Comparison of ENCODE assay signal across 32 cellular contexts in the genomic region with DNA sequence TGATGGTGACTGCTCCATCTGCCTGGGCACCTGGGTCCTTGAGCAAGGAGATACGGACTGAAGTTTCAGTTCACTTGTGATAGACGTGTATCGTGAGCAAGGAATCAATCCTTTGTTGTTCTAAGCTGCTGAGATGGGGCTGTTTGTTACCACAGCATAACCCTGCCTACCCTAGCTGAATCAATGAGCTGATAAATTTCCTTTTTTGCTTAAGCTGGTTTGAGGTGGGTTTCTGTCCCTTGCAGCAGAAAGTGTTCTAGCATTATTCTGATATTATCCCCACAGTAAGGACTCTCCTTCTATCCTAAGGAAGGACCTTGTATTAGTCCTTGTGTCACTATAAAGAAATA. TPM values are rescaled to one million over a fixed set of nuclear protein-coding genes. Genes with fewer than 3 reads are reported as not detected.
DNase-seq lines count a peak whose midpoint lies in the region; ATAC-seq lines count a peak whose summit lies in the region.
"Had no signal": no experiment of that assay in that cellular context is flagged by ENCODE, and none has a peak within 500 bp of the region (broad histone marks: within the 10 kb centered on the region; RNA-seq: fewer than 3 reads in every experiment).

No MANE protein-coding gene starts in this region.

- peaks cover 36% of the 10 kb centered on the region for H3K36me3 Mint-ChIP-seq in activated CD4-positive, alpha-beta memory T cell treated with anti-CD3 and anti-CD28 coated beads, Interleukin-2, amount 10 ng/mL, durations not matched to agents 7 days and 5 days (ENCODE audit: low read depth)
- H3K36me3 Mint-ChIP-seq in activated CD4-positive, alpha-beta memory T cell treated with anti-CD3 and anti-CD28 coated beads for 36 hours: peaks cover 30% of the 10 kb centered on the region
- peaks cover 4% of the 10 kb centered on the region for H3K36me3 Mint-ChIP-seq in CD4-positive, CD25-positive, alpha-beta regulatory T cell
- H3K36me3 Mint-ChIP-seq in activated T-helper 17 cell treated with anti-CD3 and anti-CD28 coated beads, Interleukin-2, amount 50 U/mL, for 72 hours (ENCODE audit: low read depth): peaks cover 39% of the 10 kb centered on the region
- no peaks in the 10 kb centered on the region for H3K36me3 Mint-ChIP-seq in naive B cell
- H3K36me3 Mint-ChIP-seq: mesothelial cell of epicardium had no signal

- H3K9me3 Mint-ChIP-seq in activated CD4-positive, alpha-beta memory T cell treated with anti-CD3 and anti-CD28 coated beads, Interleukin-2, amount 10 ng/mL, durations not matched to agents 7 days and 5 days: peaks cover 8% of the 10 kb centered on the region
- peaks cover 6% of the 10 kb centered on the region for H3K9me3 Mint-ChIP-seq in activated CD4-positive, alpha-beta memory T cell treated with anti-CD3 and anti-CD28 coated beads for 36 hours
- H3K9me3 Mint-ChIP-seq in CD4-positive, CD25-positive, alpha-beta regulatory T cell: peaks cover 0 to 1% (median 0%) of the 10 kb centered on the region in 7 donors
- H3K9me3 Mint-ChIP-seq in activated T-helper 17 cell treated with anti-CD3 and anti-CD28 coated beads, Interleukin-2, amount 50 U/mL, for 72 hours: no peaks in the 10 kb centered on the region
- H3K9me3 Mint-ChIP-seq in naive B cell: peaks cover 0 to 2% (median 0%) of the 10 kb centered on the region in 7 donors

- H3K27me3 Mint-ChIP-seq in activated CD4-positive, alpha-beta memory T cell treated with anti-CD3 and anti-CD28 coated beads, Interleukin-2, amount 10 ng/mL, durations not matched to agents 7 days and 5 days: no peaks in the 10 kb centered on the region
- H3K27me3 Mint-ChIP-seq in activated CD4-positive, alpha-beta memory T cell treated with anti-CD3 and anti-CD28 coated beads for 36 hours: no peaks in the 10 kb centered on the region
- H3K27me3 Mint-ChIP-seq in CD4-positive, CD25-positive, alpha-beta regulatory T cell: no peaks in the 10 kb centered on the region
- no peaks in the 10 kb centered on the region for H3K27me3 Mint-ChIP-seq in activated T-helper 17 cell treated with anti-CD3 and anti-CD28 coated beads, Interleukin-2, amount 50 U/mL, for 72 hours
- H3K27me3 Mint-ChIP-seq in naive B cell: no peaks in the 10 kb centered on the region

- H3K4me1 Mint-ChIP-seq in activated CD4-positive, alpha-beta memory T cell treated with anti-CD3 and anti-CD28 coated beads, Interleukin-2, amount 10 ng/mL, durations not matched to agents 7 days and 5 days: peaks cover 50% of the 10 kb centered on the region
- H3K4me1 Mint-ChIP-seq in activated CD4-positive, alpha-beta memory T cell treated with anti-CD3 and anti-CD28 coated beads for 36 hours (ENCODE audit: low read depth): peaks cover 73% of the 10 kb centered on the region
- H3K4me1 Mint-ChIP-seq in CD4-positive, CD25-positive, alpha-beta regulatory T cell: peaks cover 20 to 82% (median 39%) of the 10 kb centered on the region in 4 donors
- peaks cover 40% of the 10 kb centered on the region for H3K4me1 Mint-ChIP-seq in activated T-helper 17 cell treated with anti-CD3 and anti-CD28 coated beads, Interleukin-2, amount 50 U/mL, for 72 hours
- H3K4me1 Mint-ChIP-seq in naive B cell: peaks cover 54 to 88% (median 78%) of the 10 kb centered on the region in 3 donors

- no peak for ATAC-seq in CD4-positive, CD25-positive, alpha-beta regulatory T cell (ENCODE audit: low read depth in 2 of 2)
- ATAC-seq in activated T-helper 17 cell treated with anti-CD3 and anti-CD28 coated beads, Interleukin-2, amount 50 U/mL, for 72 hours (replicated peaks): no peak
- ATAC-seq in naive B cell (ENCODE audit: low read depth in 2 of 2): no peak
- no peak for ATAC-seq in HG02610 (IDR thresholded peaks at IDR 0.05; ENCODE audit: unreplicated experiment)
- ATAC-seq in GM18511 (IDR thresholded peaks at IDR 0.05; ENCODE audit: unreplicated experiment): no peak
- ATAC-seq in Right ventricle myocardium superior (ENCODE audit: poor library complexity): no peak
- ATAC-seq: A549, HCT116 had no signal

- peak overlapping the region; percentile 24 for H3K27ac Mint-ChIP-seq in activated CD4-positive, alpha-beta memory T cell treated with anti-CD3 and anti-CD28 coated beads, Interleukin-2, amount 10 ng/mL, durations not matched to agents 7 days and 5 days
- H3K27ac Mint-ChIP-seq in activated CD4-positive, alpha-beta memory T cell treated with anti-CD3 and anti-CD28 coated beads for 36 hours: no peak overlapping the region
- H3K27ac Mint-ChIP-seq in CD4-positive, CD25-positive, alpha-beta regulatory T cell: peak overlapping the region; percentile 56 to 91 (median 69)
- H3K27ac Mint-ChIP-seq in activated T-helper 17 cell treated with anti-CD3 and anti-CD28 coated beads, Interleukin-2, amount 50 U/mL, for 72 hours: peak overlapping the region; percentile 94
- peak overlapping the region; percentile 82 to 100 (median 95) for H3K27ac Mint-ChIP-seq in naive B cell
- H3K27ac Mint-ChIP-seq: mesothelial cell of epicardium, nephron had no signal

- no peaks in the 10 kb centered on the region for H3K9me3 ChIP-seq in CD4-positive, CD25-positive, alpha-beta regulatory T cell (ENCODE audit: control insufficient read depth in 2 of 2, low read length in 2 of 2)
- H3K9me3 ChIP-seq: A549, Caco-2, ovary, SJSA1 had no signal

- H3K27me3 ChIP-seq in CD4-positive, CD25-positive, alpha-beta regulatory T cell (ENCODE audit: control insufficient read depth, insufficient read depth, low read length): no peaks in the 10 kb centered on the region
- H3K27me3 ChIP-seq: ovary had no signal

- H3K4me3 Mint-ChIP-seq in activated CD4-positive, alpha-beta memory T cell treated with anti-CD3 and anti-CD28 coated beads, Interleukin-2, amount 10 ng/mL, durations not matched to agents 7 days and 5 days: no peak overlapping the region
- no peak overlapping the region for H3K4me3 Mint-ChIP-seq in activated CD4-positive, alpha-beta memory T cell treated with anti-CD3 and anti-CD28 coated beads for 36 hours
- H3K4me3 Mint-ChIP-seq in CD4-positive, CD25-positive, alpha-beta regulatory T cell: no peak overlapping the region
- no peak overlapping the region for H3K4me3 Mint-ChIP-seq in activated T-helper 17 cell treated with anti-CD3 and anti-CD28 coated beads, Interleukin-2, amount 50 U/mL, for 72 hours
- H3K4me3 Mint-ChIP-seq in naive B cell: peak overlapping the region in 1 of 8 donors; percentile 40
- H3K4me3 Mint-ChIP-seq: mesothelial cell of epicardium, nephron had no signal

- no peak overlapping the region for H3K27ac ChIP-seq in CD4-positive, CD25-positive, alpha-beta regulatory T cell (ENCODE audit: insufficient read depth, low read length, poor library complexity, severe bottlenecking)
- H3K27ac ChIP-seq: A549, ovary, SJSA1 had no signal

- H3K36me3 ChIP-seq in CD4-positive, CD25-positive, alpha-beta regulatory T cell (ENCODE audit: control insufficient read depth, insufficient read depth, low read length): no peaks in the 10 kb centered on the region
- H3K36me3 ChIP-seq: ovary, SJSA1 had no signal

- DNase-seq in activated CD4-positive, alpha-beta memory T cell treated with anti-CD3 and anti-CD28 coated beads, Interleukin-2, amount 10 ng/mL, durations not matched to agents 7 days and 5 days: no peak
- DNase-seq in activated CD4-positive, alpha-beta memory T cell treated with anti-CD3 and anti-CD28 coated beads for 36 hours: no peak
- DNase-seq in CD4-positive, CD25-positive, alpha-beta regulatory T cell: no peak
- no peak for DNase-seq in naive B cell
- no peak for DNase-seq in Right ventricle myocardium superior
- DNase-seq: activated effector memory CD4-positive, alpha-beta T cell treated with Interleukin-2 at 50 U/mL for 16 hours; AML-193; Caco-2; DMS79; effector CD4-positive, alpha-beta T cell; GF-D8; islet precursor cell; Karpas-422; NCI-H1417 treated with DMSO at 0.1 percent for 48 hours; NCI-H2081; NCI-H345; NCI-H748 treated with DMSO at 0.1 percent for 48 hours; ovary; retina; stimulated activated CD4-positive, alpha-beta T cell treated with anti-CD3 and anti-CD28 coated beads, Interleukin-1b, Interleukin-23, amount 100 ng/mL, for 48 hours; stimulated activated CD8-positive, alpha-beta memory T cell treated with anti-CD3 and anti-CD28 coated beads, Interleukin-4, amount 100 ng/mL, for 48 hours; trophoblast cell had no signal

- peaks cover 49% of the 10 kb centered on the region for H3K4me1 ChIP-seq in CD4-positive, CD25-positive, alpha-beta regulatory T cell (ENCODE audit: control insufficient read depth, insufficient read depth, low read length, poor library complexity, severe bottlenecking)
- H3K4me1 ChIP-seq: A549, Caco-2, SJSA1 had no signal

- POLR2A ChIA-PET in activated CD4-positive, alpha-beta memory T cell treated with anti-CD3 and anti-CD28 coated beads, Interleukin-2, amount 10 ng/mL, durations not matched to agents 7 days and 5 days (lab: Charles Lee): interaction anchor here (1.1 to 2.0 kb wide), 3 partner anchors 16 to 134 kb away, joined by 3 to 4 read pairs (median 4); partner anchors contain the start of gene IL21R
- POLR2A ChIA-PET in activated CD4-positive, alpha-beta memory T cell treated with anti-CD3 and anti-CD28 coated beads for 36 hours (lab: Charles Lee): interaction anchor here (1.1 to 2.5 kb wide), 4 partner anchors 13 to 135 kb away, joined by 3 to 8 read pairs (median 4); no protein-coding TSS in a partner anchor

- CTCF ChIA-PET in activated CD4-positive, alpha-beta memory T cell treated with anti-CD3 and anti-CD28 coated beads, Interleukin-2, amount 10 ng/mL, durations not matched to agents 7 days and 5 days (lab: Charles Lee): interaction anchor here (0.9 to 1.8 kb wide), 5 partner anchors 10 to 274 kb away, joined by 3 to 6 read pairs (median 5); no protein-coding TSS in a partner anchor
- CTCF ChIA-PET in activated CD4-positive, alpha-beta memory T cell treated with anti-CD3 and anti-CD28 coated beads for 36 hours (lab: Charles Lee): interaction anchor here (0.7 to 1.5 kb wide), 4 partner anchors 223 to 298 kb away, joined by 3 to 4 read pairs (median 3); partner anchors contain the start of gene KDM8

- no peak overlapping the region for H3K4me3 ChIP-seq in CD4-positive, CD25-positive, alpha-beta regulatory T cell (ENCODE audit: low read depth, low read length)
- H3K4me3 ChIP-seq: A549, ovary, SJSA1, smooth muscle cell had no signal

- intact Hi-C loops in activated CD4-positive, alpha-beta memory T cell treated with anti-CD3 and anti-CD28 coated beads for 36 hours (cut with micrococcal nuclease): no loop called here
- intact Hi-C loops in Right ventricle myocardium superior (cut with DNase I): loop anchor here (10.0 kb wide), 1 partner anchor 1619 kb away; no protein-coding TSS in a partner anchor

RNA-seq across cellular contexts. Expression of gene IL21R, which starts 51.5 kb away (rescaled TPM):
- total RNA-seq in activated CD4-positive, alpha-beta memory T cell treated with anti-CD3 and anti-CD28 coated beads, Interleukin-2, amount 10 ng/mL, durations not matched to agents 7 days and 5 days: 10 to 100 TPM; 29.2 to 29.5 TPM
- 10 to 100 TPM; 55.0 to 55.9 TPM for total RNA-seq in activated CD4-positive, alpha-beta memory T cell treated with anti-CD3 and anti-CD28 coated beads for 36 hours
- total RNA-seq in CD4-positive, CD25-positive, alpha-beta regulatory T cell: 63.1 TPM
- 10 to 100 TPM; 34.3 to 50.7 (median 37.3) TPM for polyA plus RNA-seq in CD4-positive, CD25-positive, alpha-beta regulatory T cell
- total RNA-seq in activated T-helper 17 cell treated with anti-CD3 and anti-CD28 coated beads, Interleukin-2, amount 50 U/mL, for 72 hours: 10 to 100 TPM; 41.8 to 53.6 TPM
- polyA plus RNA-seq in naive B cell (ENCODE audit: low read depth in 6 of 6): 100 to 1,000 TPM in 1 of 6 donors, 10 to 100 TPM in 5; 47.9 to 118 (median 74.5) TPM
- 0.13 TPM for total RNA-seq in Right ventricle myocardium superior
- total RNA-seq: bronchial epithelial cell, smooth muscle cell had no signal
- polyA plus RNA-seq: smooth muscle cell had no signal

Comparison
In these comparisons a context has a peak if more than half of its experiments do, and no peak if none do; other contexts are left out.
1. RNA of gene IL21R, which starts 51.5 kb away (total RNA-seq): 63.1 TPM in CD4-positive, CD25-positive, alpha-beta regulatory T cell (single experiment), 55.0 to 55.9 TPM in activated CD4-positive, alpha-beta memory T cell treated with anti-CD3 and anti-CD28 coated beads for 36 hours, 41.8 to 53.6 TPM in activated T-helper 17 cell treated with anti-CD3 and anti-CD28 coated beads, Interleukin-2, amount 50 U/mL, for 72 hours and 29.2 to 29.5 TPM in activated CD4-positive, alpha-beta memory T cell treated with anti-CD3 and anti-CD28 coated beads, Interleukin-2, amount 10 ng/mL, durations not matched to agents 7 days and 5 days; 0.13 TPM in Right ventricle myocardium superior (single experiment); every median in the first group is over 10 times any median in the second.